8 cellular contexts compared by ENCODE assay signal in genomic region chr17:49576906-49577650, GRCh38. TPM values are rescaled to one million over a fixed set of nuclear protein-coding genes. Genes with fewer than 3 reads are reported as not detected.
A peak's percentile ranks its signal among the peaks of the same experiment; 100 is the strongest.
DNase-seq lines count a peak whose midpoint lies in the region; ATAC-seq and TF ChIP-seq lines count a peak whose summit lies in the region.

No MANE protein-coding gene starts in this region.

- peak overlapping the region; percentile 35 for H3K4me3 Mint-ChIP-seq in activated T-helper 17 cell treated with anti-CD3 and anti-CD28 coated beads, Interleukin-2, amount 50 U/mL, for 72 hours

- no peaks in the 10 kb centered on the region for H3K9me3 Mint-ChIP-seq in activated T-helper 17 cell treated with anti-CD3 and anti-CD28 coated beads, Interleukin-2, amount 50 U/mL, for 72 hours

- H3K36me3 ChIP-seq in H7 (replicated peaks; ENCODE audit: control insufficient read depth, insufficient read depth, low read length): no peaks in the 10 kb centered on the region
- H3K36me3 ChIP-seq in right atrium auricular region: no peaks in the 10 kb centered on the region

- no peaks in the 10 kb centered on the region for H3K4me1 Mint-ChIP-seq in activated T-helper 17 cell treated with anti-CD3 and anti-CD28 coated beads, Interleukin-2, amount 50 U/mL, for 72 hours

- H3K9me3 ChIP-seq in right atrium auricular region: no peaks in the 10 kb centered on the region

- no peaks in the 10 kb centered on the region for H3K36me3 Mint-ChIP-seq in activated T-helper 17 cell treated with anti-CD3 and anti-CD28 coated beads, Interleukin-2, amount 50 U/mL, for 72 hours (ENCODE audit: low read depth)

- no peak for ATAC-seq in activated T-helper 17 cell treated with anti-CD3 and anti-CD28 coated beads, Interleukin-2, amount 50 U/mL, for 72 hours (replicated peaks)
- no peak for ATAC-seq in HG02938 (IDR thresholded peaks at IDR 0.05; ENCODE audit: unreplicated experiment)

- peak; percentile 80 for DNase-seq in H7
- no peak for DNase-seq in right atrium auricular region (ENCODE audit: low spot score)
- DNase-seq in skeletal muscle cell (ENCODE audit: low read depth): no peak
- DNase-seq in kidney glomerular epithelial cell (lab: John Stamatoyannopoulos, UW): no peak
- no peak for DNase-seq in GDM1 (lab: John Stamatoyannopoulos, UW)
- no peak for DNase-seq in activated effector memory CD4-positive, alpha-beta T cell treated with Interleukin-2 at 50 U/mL for 16 hours

- H3K27me3 ChIP-seq in H7 (ENCODE audit: control insufficient read depth, insufficient read depth, low read length): peaks cover 24% of the 10 kb centered on the region
- no peaks in the 10 kb centered on the region for H3K27me3 ChIP-seq in right atrium auricular region

- H3K4me3 ChIP-seq in H7 (ENCODE audit: insufficient read depth, low read depth, low read length) (peak overlapping the region; percentile 96), right atrium auricular region (peak overlapping the region; percentile 68 to 76), skeletal muscle cell (ENCODE audit: low read depth, low read length) (peak overlapping the region; percentile 57)

- TF ChIP-seq CTCF in right atrium auricular region (IDR thresholded peaks at IDR 0.05): no peak

- peaks cover 25% of the 10 kb centered on the region for H3K27me3 Mint-ChIP-seq in activated T-helper 17 cell treated with anti-CD3 and anti-CD28 coated beads, Interleukin-2, amount 50 U/mL, for 72 hours

- no peak overlapping the region for H3K27ac Mint-ChIP-seq in activated T-helper 17 cell treated with anti-CD3 and anti-CD28 coated beads, Interleukin-2, amount 50 U/mL, for 72 hours

- peak overlapping the region; percentile 78 to 85 for H3K27ac ChIP-seq in right atrium auricular region

- peaks cover 0 to 45% of the 10 kb centered on the region in 2 donors for H3K4me1 ChIP-seq in right atrium auricular region

RNA-seq across cellular contexts. Expression of gene NXPH3, which starts 1.4 kb away (rescaled TPM):
- 1.7 and 2.4 TPM in 2 replicates for total RNA-seq in H7 (2014; rRNA removed; shearing (Covaris generic))
- not detected for total RNA-seq in activated T-helper 17 cell treated with anti-CD3 and anti-CD28 coated beads, Interleukin-2, amount 50 U/mL, for 72 hours
- total RNA-seq in right atrium auricular region: 1 to 10 TPM; 3.4 to 8.8 TPM
